18 cellular contexts compared by ENCODE assay signal in the genomic region with DNA sequence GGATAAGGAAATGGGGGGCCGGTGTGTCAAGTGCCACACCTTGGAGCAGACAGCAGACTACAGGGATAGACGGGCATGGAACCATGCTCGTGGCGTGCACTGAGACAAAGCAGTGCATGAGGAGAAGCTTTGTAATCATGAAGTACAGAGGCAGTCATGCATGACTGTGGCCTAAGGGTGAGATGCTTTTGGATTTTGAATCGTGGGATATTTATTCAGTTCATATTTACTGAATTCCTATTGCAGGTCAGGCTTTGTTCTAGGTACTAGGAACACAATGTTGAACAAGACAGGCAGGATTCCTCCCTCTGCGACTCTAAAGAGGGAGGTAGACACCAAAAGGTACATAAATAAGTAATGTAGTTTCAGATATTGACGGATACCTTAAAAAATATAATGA.
DNase-seq lines count a peak whose midpoint lies in the region; ATAC-seq and TF ChIP-seq lines count a peak whose summit lies in the region.
"Had no signal": no experiment of that assay in that cellular context is flagged by ENCODE, and none has a peak within 500 bp of the region (broad histone marks: within the 10 kb centered on the region; RNA-seq: fewer than 3 reads in every experiment).

No MANE protein-coding gene starts in this region.

- peaks cover 10% of the 10 kb centered on the region for H3K4me1 ChIP-seq in HEK293 (ENCODE audit: control insufficient read depth, insufficient read depth, low read length)
- H3K4me1 ChIP-seq in PC-3 (ENCODE audit: insufficient read depth, low read length) = no peaks in the 10 kb centered on the region
- H3K4me1 ChIP-seq: Peyer's patch had no signal

- no peaks in the 10 kb centered on the region for H3K9me2 ChIP-seq in PC-3 (replicated peaks; ENCODE audit: low read length)

- TF ChIP-seq CTCF in 22Rv1 (IDR thresholded peaks at IDR 0.05) (no peak), HEK293 (tag by site-specific recombination; IDR thresholded peaks at IDR 0.05) (no peak), PC-3 (conservative IDR thresholded peaks at IDR 0.05; ENCODE audit: low read depth, low read length) (no peak), glutamatergic neuron (IDR thresholded peaks at IDR 0.05; ENCODE audit: partially characterized antibody, unreplicated experiment) (no peak), GM10266 (IDR thresholded peaks at IDR 0.05; ENCODE audit: control insufficient read depth, insufficient read depth, low read depth, missing control alignments) (no peak)

- H3K4me3 ChIP-seq in HEK293 (ENCODE audit: low read depth, low read length) (no peak overlapping the region), PC-3 (ENCODE audit: low read length) (no peak overlapping the region)
- H3K4me3 ChIP-seq: BLaER1 treated with 17β-estradiol and CSF1 and Interleukin-3, amounts not matched to agents 10 nM and 100 nM; Peyer's patch had no signal

- H2AFZ ChIP-seq in PC-3 (ENCODE audit: low read length) = no peak overlapping the region

- CTCF ChIA-PET in HEK293 (lab: Yijun Ruan, JAX) (no interaction called here), PC-3 (lab: Charles Lee) (no interaction called here)

- BruUV-seq in PC-3 (replicated peaks; lab: Mats Ljungman, UMichigan) = no TSS peak

- H3K4me2 ChIP-seq in PC-3 (ENCODE audit: low read length) = no peak overlapping the region
- H3K4me2 ChIP-seq: BLaER1 treated with 17β-estradiol and CSF1 and Interleukin-3, amounts not matched to agents 10 nM and 100 nM had no signal

- ATAC-seq in PC-3 (no peak; the same call in 1 of the 2 replicates), left ventricle myocardium superior (no peak)
- ATAC-seq: CD8-positive, alpha-beta T cell; HepG2 had no signal

- POLR2A ChIA-PET in HEK293 (lab: Yijun Ruan, JAX) (interaction anchor here (0.5 kb wide), 1 partner anchor 883 kb away, joined by 4 read pairs; a partner anchor contains a TSS), PC-3 (lab: Charles Lee; ENCODE audit: unreplicated experiment) (no interaction called here)

- no peak overlapping the region for H3K4me3 Mint-ChIP-seq in glutamatergic neuron (ENCODE audit: unreplicated experiment)
- H3K4me3 Mint-ChIP-seq: CD8-positive, alpha-beta T cell; H9 had no signal

- H3K79me2 ChIP-seq in PC-3 (ENCODE audit: low read length) = no peaks in the 10 kb centered on the region

- H3K9me3 ChIP-seq in HEK293 (ENCODE audit: control insufficient read depth, insufficient read depth, low read depth, low read length) (no peaks in the 10 kb centered on the region), PC-3 (ENCODE audit: low read length) (no peaks in the 10 kb centered on the region)
- H3K9me3 ChIP-seq: BLaER1 treated with 17β-estradiol and CSF1 and Interleukin-3, amounts not matched to agents 10 nM and 100 nM; Peyer's patch had no signal

- DNase-seq in PC-3 = peak; percentile 29
- DNase-seq in glutamatergic neuron = no peak
- DNase-seq in GM10266 (ENCODE audit: extremely low spot score) = no peak
- DNase-seq in NCI-H510A treated with DMSO at 0.1 percent for 48 hours (lab: John Stamatoyannopoulos, UW) = no peak
- DNase-seq in NCI-H524 (lab: John Stamatoyannopoulos, UW) = no peak
- no peak for DNase-seq in left ventricle myocardium superior
- DNase-seq: CD8-positive, alpha-beta T cell; DMS79 treated with DMSO at 0.1 percent for 48 hours; H9; KG1; NCI-H1436; NCI-H2081; NCI-H226; Peyer's patch had no signal

- H3K9me3 Mint-ChIP-seq in glutamatergic neuron (ENCODE audit: unreplicated experiment) = no peaks in the 10 kb centered on the region
- H3K9me3 Mint-ChIP-seq: CD8-positive, alpha-beta T cell; H9 had no signal

- H3K27ac ChIP-seq in 22Rv1 = peak overlapping the region; percentile 60
- H3K27ac ChIP-seq in HEK293 (ENCODE audit: extremely low read depth, low read depth, low read length) = no peak overlapping the region
- no peak overlapping the region for H3K27ac ChIP-seq in PC-3 (ENCODE audit: low read length)
- H3K27ac ChIP-seq: BLaER1 treated with 17β-estradiol and CSF1 and Interleukin-3, amounts not matched to agents 10 nM and 100 nM; Peyer's patch had no signal

- no peaks in the 10 kb centered on the region for H3K27me3 ChIP-seq in PC-3 (ENCODE audit: low read length)
- H3K27me3 ChIP-seq: BLaER1 treated with 17β-estradiol and CSF1 and Interleukin-3, amounts not matched to agents 10 nM and 100 nM; Peyer's patch had no signal

- H3K27ac Mint-ChIP-seq in glutamatergic neuron (ENCODE audit: unreplicated experiment) = peak overlapping the region; percentile 67
- H3K27ac Mint-ChIP-seq: CD8-positive, alpha-beta T cell; H9 had no signal

- peaks cover 16% of the 10 kb centered on the region for H3K4me1 Mint-ChIP-seq in glutamatergic neuron (ENCODE audit: low read depth, unreplicated experiment)

- no peaks in the 10 kb centered on the region for H3K36me3 Mint-ChIP-seq in glutamatergic neuron (ENCODE audit: unreplicated experiment)
- H3K36me3 Mint-ChIP-seq: CD8-positive, alpha-beta T cell had no signal

- peaks cover 5% of the 10 kb centered on the region for H3K27me3 Mint-ChIP-seq in glutamatergic neuron (ENCODE audit: unreplicated experiment)

- H3K36me3 ChIP-seq in HEK293 (ENCODE audit: control insufficient read depth in 2 of 2, insufficient read depth in 1 of 2, low read length in 2 of 2) (no peaks in the 10 kb centered on the region), PC-3 (ENCODE audit: low read depth, low read length) (no peaks in the 10 kb centered on the region)
- H3K36me3 ChIP-seq: Peyer's patch had no signal

- H3K9ac ChIP-seq in PC-3 (ENCODE audit: low read length) = no peak overlapping the region
- H3K9ac ChIP-seq: BLaER1 treated with 17β-estradiol and CSF1 and Interleukin-3, amounts not matched to agents 10 nM and 100 nM had no signal

- intact Hi-C loops in PC-3 (cut with micrococcal nuclease) (no loop called here), left ventricle myocardium superior (cut with micrococcal nuclease) (no loop called here)

- H4K20me1 ChIP-seq in PC-3 (ENCODE audit: low read length) = no peaks in the 10 kb centered on the region
- H4K20me1 ChIP-seq: BLaER1 treated with 17β-estradiol and CSF1 and Interleukin-3, amounts not matched to agents 10 nM and 100 nM had no signal

- H3F3A ChIP-seq in PC-3 (ENCODE audit: low read length, unreplicated experiment) = no peaks in the 10 kb centered on the region

TF ChIP-seq in HEK293, 187 proteins besides CTCF, POLR2A, EP300 and RAD21:
- TF ChIP-seq SCRT2 (tag by site-specific recombination; IDR thresholded peaks at IDR 0.05) = peak; percentile 64
- 0 out of 2 replicates have a peak, but pooled peaks have one; percentile 38 for TF ChIP-seq SCRT1 (tag by site-specific recombination; IDR thresholded peaks at IDR 0.05; ENCODE audit: borderline replicate concordance)
- TF ChIP-seq ZNF785 (tag by site-specific recombination; IDR thresholded peaks at IDR 0.05) = no peak
- TF ChIP-seq KLF16 (tag by site-specific recombination; IDR thresholded peaks at IDR 0.05) = no peak
- TF ChIP-seq, protein P1, sequence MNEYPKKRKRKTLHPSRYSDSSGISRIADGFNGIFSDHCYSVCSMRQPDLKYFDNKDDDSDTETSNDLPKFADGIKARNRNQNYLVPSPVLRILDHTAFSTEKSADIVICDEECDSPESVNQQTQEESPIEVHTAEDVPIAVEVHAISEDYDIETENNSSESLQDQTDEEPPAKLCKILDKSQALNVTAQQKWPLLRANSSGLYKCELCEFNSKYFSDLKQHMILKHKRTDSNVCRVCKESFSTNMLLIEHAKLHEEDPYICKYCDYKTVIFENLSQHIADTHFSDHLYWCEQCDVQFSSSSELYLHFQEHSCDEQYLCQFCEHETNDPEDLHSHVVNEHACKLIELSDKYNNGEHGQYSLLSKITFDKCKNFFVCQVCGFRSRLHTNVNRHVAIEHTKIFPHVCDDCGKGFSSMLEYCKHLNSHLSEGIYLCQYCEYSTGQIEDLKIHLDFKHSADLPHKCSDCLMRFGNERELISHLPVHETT (tag by site-specific recombination; IDR thresholded peaks at IDR 0.05) = no peak
